17 cellular contexts compared by ENCODE assay signal in genomic region chr6:9272671-9273070, GRCh38.
"Had no signal": no experiment of that assay in that cellular context is flagged by ENCODE, and none has a peak within 500 bp of the region (broad histone marks: within the 10 kb centered on the region; RNA-seq: fewer than 3 reads in every experiment).

No MANE protein-coding gene starts in this region.

- DNase-seq: IMR-90, Karpas-422, KG1, MM.1S, NCI-H1092 treated with DMSO at 0.1 percent for 48 hours, NCI-H1436 treated with DMSO at 0.1 percent for 48 hours, NCI-H1694, NCI-H187 treated with DMSO at 0.1 percent for 48 hours, NCI-H2029 treated with DMSO at 0.1 percent for 48 hours, NCI-H2171 treated with DMSO at 0.1 percent for 48 hours, NCI-H345, NCI-H524, NCI-H526 treated with DMSO at 0.1 percent for 48 hours, NCI-H774, Right ventricle myocardium superior, RPMI8226, SIG-M5 had no signal
